ENCODE assay signal across 2 cellular contexts in the genomic region with DNA sequence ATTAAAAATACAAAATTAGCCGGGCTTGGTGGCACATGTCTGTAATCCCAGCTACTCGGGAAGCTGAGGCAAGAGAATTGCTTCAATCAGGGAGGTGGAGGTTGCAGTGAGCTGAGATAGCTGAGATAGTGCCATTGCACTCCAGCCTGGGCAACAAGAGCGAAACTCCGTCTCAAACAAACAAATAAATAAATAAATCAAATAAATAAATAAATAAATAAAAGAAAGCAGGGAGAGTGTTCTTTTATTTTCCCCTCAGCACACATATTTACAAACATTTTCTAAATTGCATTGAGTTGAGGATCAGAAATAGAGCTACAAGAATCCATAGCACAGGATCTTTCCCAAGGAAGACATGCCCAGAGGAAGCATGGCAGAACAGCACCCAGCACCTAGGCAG.
TF ChIP-seq lines count a peak whose summit lies in the region.

No MANE protein-coding gene starts in this region.

TF ChIP-seq in GM23338, 12 proteins besides CTCF, POLR2A, EP300 and RAD21 (continues in another document):
- TF ChIP-seq, protein P1, sequence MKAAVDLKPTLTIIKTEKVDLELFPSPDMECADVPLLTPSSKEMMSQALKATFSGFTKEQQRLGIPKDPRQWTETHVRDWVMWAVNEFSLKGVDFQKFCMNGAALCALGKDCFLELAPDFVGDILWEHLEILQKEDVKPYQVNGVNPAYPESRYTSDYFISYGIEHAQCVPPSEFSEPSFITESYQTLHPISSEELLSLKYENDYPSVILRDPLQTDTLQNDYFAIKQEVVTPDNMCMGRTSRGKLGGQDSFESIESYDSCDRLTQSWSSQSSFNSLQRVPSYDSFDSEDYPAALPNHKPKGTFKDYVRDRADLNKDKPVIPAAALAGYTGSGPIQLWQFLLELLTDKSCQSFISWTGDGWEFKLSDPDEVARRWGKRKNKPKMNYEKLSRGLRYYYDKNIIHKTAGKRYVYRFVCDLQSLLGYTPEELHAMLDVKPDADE (IDR thresholded peaks at IDR 0.05) = no peak
- TF ChIP-seq ZNF114 (CRISPR knock-in tag; IDR thresholded peaks at IDR 0.05) = no peak
- no peak for TF ChIP-seq POLR2AphosphoS5 (IDR thresholded peaks at IDR 0.05; ENCODE audit: low read depth)
- no peak for TF ChIP-seq JUNB (IDR thresholded peaks at IDR 0.05; ENCODE audit: unreplicated experiment)
- TF ChIP-seq, protein P2, sequence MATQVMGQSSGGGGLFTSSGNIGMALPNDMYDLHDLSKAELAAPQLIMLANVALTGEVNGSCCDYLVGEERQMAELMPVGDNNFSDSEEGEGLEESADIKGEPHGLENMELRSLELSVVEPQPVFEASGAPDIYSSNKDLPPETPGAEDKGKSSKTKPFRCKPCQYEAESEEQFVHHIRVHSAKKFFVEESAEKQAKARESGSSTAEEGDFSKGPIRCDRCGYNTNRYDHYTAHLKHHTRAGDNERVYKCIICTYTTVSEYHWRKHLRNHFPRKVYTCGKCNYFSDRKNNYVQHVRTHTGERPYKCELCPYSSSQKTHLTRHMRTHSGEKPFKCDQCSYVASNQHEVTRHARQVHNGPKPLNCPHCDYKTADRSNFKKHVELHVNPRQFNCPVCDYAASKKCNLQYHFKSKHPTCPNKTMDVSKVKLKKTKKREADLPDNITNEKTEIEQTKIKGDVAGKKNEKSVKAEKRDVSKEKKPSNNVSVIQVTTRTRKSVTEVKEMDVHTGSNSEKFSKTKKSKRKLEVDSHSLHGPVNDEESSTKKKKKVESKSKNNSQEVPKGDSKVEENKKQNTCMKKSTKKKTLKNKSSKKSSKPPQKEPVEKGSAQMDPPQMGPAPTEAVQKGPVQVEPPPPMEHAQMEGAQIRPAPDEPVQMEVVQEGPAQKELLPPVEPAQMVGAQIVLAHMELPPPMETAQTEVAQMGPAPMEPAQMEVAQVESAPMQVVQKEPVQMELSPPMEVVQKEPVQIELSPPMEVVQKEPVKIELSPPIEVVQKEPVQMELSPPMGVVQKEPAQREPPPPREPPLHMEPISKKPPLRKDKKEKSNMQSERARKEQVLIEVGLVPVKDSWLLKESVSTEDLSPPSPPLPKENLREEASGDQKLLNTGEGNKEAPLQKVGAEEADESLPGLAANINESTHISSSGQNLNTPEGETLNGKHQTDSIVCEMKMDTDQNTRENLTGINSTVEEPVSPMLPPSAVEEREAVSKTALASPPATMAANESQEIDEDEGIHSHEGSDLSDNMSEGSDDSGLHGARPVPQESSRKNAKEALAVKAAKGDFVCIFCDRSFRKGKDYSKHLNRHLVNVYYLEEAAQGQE (IDR thresholded peaks at IDR 0.05; ENCODE audit: unreplicated experiment) = no peak
- TF ChIP-seq, protein P3, sequence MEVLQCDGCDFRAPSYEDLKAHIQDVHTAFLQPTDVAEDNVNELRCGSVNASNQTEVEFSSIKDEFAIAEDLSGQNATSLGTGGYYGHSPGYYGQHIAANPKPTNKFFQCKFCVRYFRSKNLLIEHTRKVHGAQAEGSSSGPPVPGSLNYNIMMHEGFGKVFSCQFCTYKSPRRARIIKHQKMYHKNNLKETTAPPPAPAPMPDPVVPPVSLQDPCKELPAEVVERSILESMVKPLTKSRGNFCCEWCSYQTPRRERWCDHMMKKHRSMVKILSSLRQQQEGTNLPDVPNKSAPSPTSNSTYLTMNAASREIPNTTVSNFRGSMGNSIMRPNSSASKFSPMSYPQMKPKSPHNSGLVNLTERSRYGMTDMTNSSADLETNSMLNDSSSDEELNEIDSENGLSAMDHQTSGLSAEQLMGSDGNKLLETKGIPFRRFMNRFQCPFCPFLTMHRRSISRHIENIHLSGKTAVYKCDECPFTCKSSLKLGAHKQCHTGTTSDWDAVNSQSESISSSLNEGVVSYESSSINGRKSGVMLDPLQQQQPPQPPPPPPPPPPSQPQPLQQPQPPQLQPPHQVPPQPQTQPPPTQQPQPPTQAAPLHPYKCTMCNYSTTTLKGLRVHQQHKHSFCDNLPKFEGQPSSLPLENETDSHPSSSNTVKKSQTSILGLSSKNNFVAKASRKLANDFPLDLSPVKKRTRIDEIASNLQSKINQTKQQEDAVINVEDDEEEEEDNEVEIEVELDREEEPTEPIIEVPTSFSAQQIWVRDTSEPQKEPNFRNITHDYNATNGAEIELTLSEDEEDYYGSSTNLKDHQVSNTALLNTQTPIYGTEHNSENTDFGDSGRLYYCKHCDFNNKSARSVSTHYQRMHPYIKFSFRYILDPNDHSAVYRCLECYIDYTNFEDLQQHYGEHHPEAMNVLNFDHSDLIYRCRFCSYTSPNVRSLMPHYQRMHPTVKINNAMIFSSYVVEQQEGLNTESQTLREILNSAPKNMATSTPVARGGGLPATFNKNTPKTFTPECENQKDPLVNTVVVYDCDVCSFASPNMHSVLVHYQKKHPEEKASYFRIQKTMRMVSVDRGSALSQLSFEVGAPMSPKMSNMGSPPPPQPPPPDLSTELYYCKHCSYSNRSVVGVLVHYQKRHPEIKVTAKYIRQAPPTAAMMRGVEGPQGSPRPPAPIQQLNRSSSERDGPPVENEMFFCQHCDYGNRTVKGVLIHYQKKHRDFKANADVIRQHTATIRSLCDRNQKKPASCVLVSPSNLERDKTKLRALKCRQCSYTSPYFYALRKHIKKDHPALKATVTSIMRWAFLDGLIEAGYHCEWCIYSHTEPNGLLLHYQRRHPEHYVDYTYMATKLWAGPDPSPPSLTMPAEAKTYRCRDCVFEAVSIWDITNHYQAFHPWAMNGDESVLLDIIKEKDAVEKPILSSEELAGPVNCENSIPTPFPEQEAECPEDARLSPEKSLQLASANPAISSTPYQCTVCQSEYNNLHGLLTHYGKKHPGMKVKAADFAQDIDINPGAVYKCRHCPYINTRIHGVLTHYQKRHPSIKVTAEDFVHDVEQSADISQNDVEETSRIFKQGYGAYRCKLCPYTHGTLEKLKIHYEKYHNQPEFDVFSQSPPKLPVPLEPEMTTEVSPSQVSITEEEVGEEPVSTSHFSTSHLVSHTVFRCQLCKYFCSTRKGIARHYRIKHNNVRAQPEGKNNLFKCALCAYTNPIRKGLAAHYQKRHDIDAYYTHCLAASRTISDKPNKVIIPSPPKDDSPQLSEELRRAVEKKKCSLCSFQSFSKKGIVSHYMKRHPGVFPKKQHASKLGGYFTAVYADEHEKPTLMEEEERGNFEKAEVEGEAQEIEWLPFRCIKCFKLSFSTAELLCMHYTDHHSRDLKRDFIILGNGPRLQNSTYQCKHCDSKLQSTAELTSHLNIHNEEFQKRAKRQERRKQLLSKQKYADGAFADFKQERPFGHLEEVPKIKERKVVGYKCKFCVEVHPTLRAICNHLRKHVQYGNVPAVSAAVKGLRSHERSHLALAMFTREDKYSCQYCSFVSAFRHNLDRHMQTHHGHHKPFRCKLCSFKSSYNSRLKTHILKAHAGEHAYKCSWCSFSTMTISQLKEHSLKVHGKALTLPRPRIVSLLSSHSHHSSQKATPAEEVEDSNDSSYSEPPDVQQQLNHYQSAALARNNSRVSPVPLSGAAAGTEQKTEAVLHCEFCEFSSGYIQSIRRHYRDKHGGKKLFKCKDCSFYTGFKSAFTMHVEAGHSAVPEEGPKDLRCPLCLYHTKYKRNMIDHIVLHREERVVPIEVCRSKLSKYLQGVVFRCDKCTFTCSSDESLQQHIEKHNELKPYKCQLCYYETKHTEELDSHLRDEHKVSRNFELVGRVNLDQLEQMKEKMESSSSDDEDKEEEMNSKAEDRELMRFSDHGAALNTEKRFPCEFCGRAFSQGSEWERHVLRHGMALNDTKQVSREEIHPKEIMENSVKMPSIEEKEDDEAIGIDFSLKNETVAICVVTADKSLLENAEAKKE (CRISPR knock-in tag; IDR thresholded peaks at IDR 0.05) = no peak
- no peak for TF ChIP-seq CREB1 (CRISPR knock-in tag; IDR thresholded peaks at IDR 0.05; ENCODE audit: low read depth)
- TF ChIP-seq NANOG (IDR thresholded peaks at IDR 0.05; ENCODE audit: borderline replicate concordance) = no peak
- no peak for TF ChIP-seq ZNF331 (CRISPR knock-in tag; IDR thresholded peaks at IDR 0.05; ENCODE audit: low read depth)
- TF ChIP-seq STAT1 (IDR thresholded peaks at IDR 0.05; ENCODE audit: unreplicated experiment) = no peak

TF ChIP-seq in H1, 55 proteins besides CTCF, POLR2A, EP300 and RAD21 (continued from another document):
- TF ChIP-seq TBP (IDR thresholded peaks at IDR 0.05; ENCODE audit: low read depth, low read length) = no peak
- no peak for TF ChIP-seq GTF2F1 (IDR thresholded peaks at IDR 0.05; ENCODE audit: borderline replicate concordance, low read depth, low read length)
- TF ChIP-seq CEBPB (IDR thresholded peaks at IDR 0.05; ENCODE audit: low read depth, low read length) = no peak
- TF ChIP-seq SP4 (IDR thresholded peaks at IDR 0.05; ENCODE audit: low read length) = no peak
- TF ChIP-seq POLR2AphosphoS5 (IDR thresholded peaks at IDR 0.05; ENCODE audit: low read depth, low read length) = no peak
- TF ChIP-seq CHD1 (IDR thresholded peaks at IDR 0.05; ENCODE audit: low read depth, low read length) = no peak
- no peak for TF ChIP-seq SAP30 (IDR thresholded peaks at IDR 0.05; ENCODE audit: insufficient read depth, insufficient replicate concordance, low read length)
